Comparison of ENCODE assay signal across 2 cellular contexts in genomic region chr6:4950076-4950475, GRCh38.
TF ChIP-seq lines count a peak whose summit lies in the region.

No MANE protein-coding gene starts in this region.

TF ChIP-seq in IMR-90, 13 proteins besides CTCF, POLR2A, EP300 and RAD21:
- TF ChIP-seq CHD1 (IDR thresholded peaks at IDR 0.05; ENCODE audit: low read depth, low read length) (no peak), NFE2L2 (IDR thresholded peaks at IDR 0.05; ENCODE audit: low read depth, low read length) (no peak), MAZ (IDR thresholded peaks at IDR 0.05; ENCODE audit: borderline replicate concordance, low read depth, low read length) (no peak)

TF ChIP-seq in HepG2, 621 proteins besides CTCF, POLR2A, EP300 and RAD21:
- no peak for TF ChIP-seq ISX (CRISPR knock-in tag; conservative IDR thresholded peaks at IDR 0.05)
- no peak for TF ChIP-seq JDP2 (CRISPR knock-in tag; IDR thresholded peaks at IDR 0.05; ENCODE audit: borderline replicate concordance)
- no peak for TF ChIP-seq ZBTB34 (CRISPR knock-in tag; IDR thresholded peaks at IDR 0.05)
- no peak for TF ChIP-seq ZNF530 (CRISPR knock-in tag; IDR thresholded peaks at IDR 0.05; ENCODE audit: low read depth)
- no peak for TF ChIP-seq ZNF430 (CRISPR knock-in tag; IDR thresholded peaks at IDR 0.05)
- TF ChIP-seq RBM39 (IDR thresholded peaks at IDR 0.05; ENCODE audit: low read depth, low read length, poor library complexity, severe bottlenecking): no peak
- TF ChIP-seq SMC3 (IDR thresholded peaks at IDR 0.05; ENCODE audit: low read length): no peak
- no peak for TF ChIP-seq KDM3A (CRISPR knock-in tag; IDR thresholded peaks at IDR 0.05; ENCODE audit: low read depth)
- TF ChIP-seq ZC3H13 (CRISPR knock-in tag; IDR thresholded peaks at IDR 0.05): no peak
- no peak for TF ChIP-seq ZFP36L2 (CRISPR knock-in tag; IDR thresholded peaks at IDR 0.05)
- no peak for TF ChIP-seq ZNF747 (CRISPR knock-in tag; IDR thresholded peaks at IDR 0.05; ENCODE audit: borderline replicate concordance)
- TF ChIP-seq ZNF276 (CRISPR knock-in tag; IDR thresholded peaks at IDR 0.05; ENCODE audit: low read depth): no peak
- TF ChIP-seq ARNT (IDR thresholded peaks at IDR 0.05): no peak
- TF ChIP-seq HIVEP1 (CRISPR knock-in tag; IDR thresholded peaks at IDR 0.05): no peak
- TF ChIP-seq FUBP1 (CRISPR knock-in tag; IDR thresholded peaks at IDR 0.05; ENCODE audit: borderline replicate concordance): no peak
- TF ChIP-seq ZUFSP (CRISPR knock-in tag; IDR thresholded peaks at IDR 0.05; ENCODE audit: borderline replicate concordance): no peak
- no peak for TF ChIP-seq ZNF512B (CRISPR knock-in tag; IDR thresholded peaks at IDR 0.05; ENCODE audit: borderline replicate concordance)
